ENCODE assay signal across 33 cellular contexts in the genomic region with DNA sequence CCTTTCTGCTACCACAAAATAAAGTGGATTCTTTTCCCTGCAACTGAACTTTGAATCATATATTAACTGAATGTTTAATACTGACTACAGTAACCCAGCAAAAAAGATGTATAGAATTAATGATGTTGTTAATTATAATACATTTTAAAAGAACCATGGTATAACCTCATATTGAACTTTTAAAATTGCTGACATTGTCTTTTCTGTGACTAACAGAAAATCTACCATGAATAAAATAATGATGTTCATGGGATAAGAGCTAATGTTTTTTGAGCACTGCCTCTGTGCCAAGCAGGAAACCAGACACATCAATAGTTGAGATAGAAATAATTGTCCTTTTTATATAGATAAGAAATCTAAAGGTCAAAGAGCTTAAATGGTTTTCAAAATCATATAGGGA.
"Had no signal": no experiment of that assay in that cellular context is flagged by ENCODE, and none has a peak within 500 bp of the region (broad histone marks: within the 10 kb centered on the region; RNA-seq: fewer than 3 reads in every experiment).

No MANE protein-coding gene starts in this region.

- H3K27ac ChIP-seq: neutrophil, ovary, parathyroid adenoma, psoas muscle, skin epidermis, spleen, suprapubic skin, testis, tibial artery, transverse colon, upper lobe of right lung, uterus had no signal

- H3K4me1 Mint-ChIP-seq: naive thymus-derived CD8-positive, alpha-beta T cell; nephron progenitor cell; neural crest cell; stimulated activated memory B cell treated with anti-CD40 and anti-IgM and Interleukin-4, amounts not matched to agents 10 μg/mL and 1 μg/mL and 100 μg/mL, for 72 hours; stimulated activated naive CD8-positive, alpha-beta T cell treated with anti-CD3 and anti-CD28 coated beads, Interleukin-15, amount 100 ng/mL, for 72 hours had no signal

- H3K9ac ChIP-seq: parathyroid adenoma had no signal

- H3K4me3 ChIP-seq: ovary, psoas muscle, skin epidermis, smooth muscle cell, spleen, suprapubic skin, testis, tibial artery, transverse colon, upper lobe of right lung, uterus had no signal

- H3K27me3 Mint-ChIP-seq: naive thymus-derived CD8-positive, alpha-beta T cell; natural killer cell treated with Interleukin-12 subunit alpha and Interleukin-12 subunit beta and Interleukin-15 and Interleukin-18, amount 100 ng/mL, for 72 hours; progenitor cell of endocrine pancreas; stimulated activated memory B cell treated with anti-CD40 and anti-IgM and Interleukin-4, amounts not matched to agents 10 μg/mL and 1 μg/mL and 100 μg/mL, for 72 hours; stimulated activated naive CD8-positive, alpha-beta T cell treated with anti-CD3 and anti-CD28 coated beads, Interleukin-15, amount 100 ng/mL, for 72 hours; type B pancreatic cell had no signal

- ATAC-seq: naive thymus-derived CD8-positive, alpha-beta T cell; natural killer cell treated with Interleukin-12 subunit alpha and Interleukin-12 subunit beta and Interleukin-15 and Interleukin-18, amount 100 ng/mL, for 72 hours; psoas muscle; right cardiac atrium; sciatic nerve; stimulated activated memory B cell treated with anti-CD40 and anti-IgM and Interleukin-4, amounts not matched to agents 10 μg/mL and 1 μg/mL and 100 μg/mL, for 72 hours; stimulated activated naive CD8-positive, alpha-beta T cell treated with anti-CD3 and anti-CD28 coated beads, Interleukin-15, amount 100 ng/mL, for 72 hours; stimulated activated naive CD8-positive, alpha-beta T cell treated with anti-CD3 and anti-CD28 coated beads, Interleukin-15, Interleukin-2, amounts not matched to agents 100 U/mL and 50 U/mL, for 24 hours; upper lobe of right lung had no signal

- H3K36me3 Mint-ChIP-seq: naive thymus-derived CD8-positive, alpha-beta T cell; natural killer cell treated with Interleukin-12 subunit alpha and Interleukin-12 subunit beta and Interleukin-15 and Interleukin-18, amount 100 ng/mL, for 72 hours; stimulated activated memory B cell treated with anti-CD40 and anti-IgM and Interleukin-4, amounts not matched to agents 10 μg/mL and 1 μg/mL and 100 μg/mL, for 72 hours; type B pancreatic cell had no signal

- H2AFZ ChIP-seq: parathyroid adenoma had no signal

- H3K4me2 ChIP-seq: smooth muscle cell had no signal

- DNase-seq: naive thymus-derived CD8-positive, alpha-beta T cell; nephron progenitor cell; occipital lobe; ovary; posterior cingulate gyrus; psoas muscle; right cardiac atrium; spleen; stimulated activated CD4-positive, alpha-beta T cell treated with anti-CD3 and anti-CD28 coated beads, Interleukin-12 subunit alpha, Interleukin-12 subunit beta, amount 100 ng/mL, for 4 hours; stimulated activated CD4-positive, alpha-beta T cell treated with anti-CD3 and anti-CD28 coated beads, Interleukin-1b, Interleukin-23, amount 100 ng/mL, for 48 hours; stimulated activated CD4-positive, alpha-beta T cell treated with anti-CD3 and anti-CD28 coated beads, Interleukin-4, amount 100 ng/mL, for 1 hour; stimulated activated CD4-positive, alpha-beta T cell treated with anti-CD3 and anti-CD28 coated beads, Interleukin-4, amount 100 ng/mL, for 4 hours; stimulated activated CD8-positive, alpha-beta memory T cell treated with anti-CD3 and anti-CD28 coated beads, Interleukin-4, amount 100 ng/mL, for 48 hours; stimulated activated naive CD4-positive, alpha-beta T cell; stimulated activated naive CD8-positive, alpha-beta T cell treated with anti-CD3 and anti-CD28 coated beads, Interleukin-15, amount 100 ng/mL, for 72 hours; stimulated activated naive CD8-positive, alpha-beta T cell treated with anti-CD3 and anti-CD28 coated beads, Interleukin-15, Interleukin-2, amounts not matched to agents 100 U/mL and 50 U/mL, for 24 hours; substantia nigra; testis; tibial artery; transverse colon; upper lobe of right lung; uterus had no signal

- H3K27ac Mint-ChIP-seq: naive thymus-derived CD8-positive, alpha-beta T cell; natural killer cell treated with Interleukin-12 subunit alpha and Interleukin-12 subunit beta and Interleukin-15 and Interleukin-18, amount 100 ng/mL, for 72 hours; nephron progenitor cell; progenitor cell of endocrine pancreas; stimulated activated memory B cell treated with anti-CD40 and anti-IgM and Interleukin-4, amounts not matched to agents 10 μg/mL and 1 μg/mL and 100 μg/mL, for 72 hours; stimulated activated naive CD8-positive, alpha-beta T cell treated with anti-CD3 and anti-CD28 coated beads, Interleukin-15, amount 100 ng/mL, for 72 hours; type B pancreatic cell had no signal

- H3K4me3 Mint-ChIP-seq: naive thymus-derived CD8-positive, alpha-beta T cell; natural killer cell treated with Interleukin-12 subunit alpha and Interleukin-12 subunit beta and Interleukin-15 and Interleukin-18, amount 100 ng/mL, for 72 hours; nephron progenitor cell; neural crest cell; stimulated activated memory B cell treated with anti-CD40 and anti-IgM and Interleukin-4, amounts not matched to agents 10 μg/mL and 1 μg/mL and 100 μg/mL, for 72 hours; stimulated activated naive CD8-positive, alpha-beta T cell treated with anti-CD3 and anti-CD28 coated beads, Interleukin-15, amount 100 ng/mL, for 72 hours; type B pancreatic cell had no signal

- H3K4me1 ChIP-seq: parathyroid adenoma, psoas muscle, spleen, suprapubic skin, testis, tibial artery, transverse colon, upper lobe of right lung, uterus had no signal

- H3K27me3 ChIP-seq: neutrophil, ovary, spleen, suprapubic skin, testis, tibial artery, transverse colon, upper lobe of right lung, uterus had no signal

- H3K9me3 ChIP-seq: neutrophil, ovary, psoas muscle, testis, tibial artery, transverse colon, upper lobe of right lung, uterus had no signal

- H3K79me2 ChIP-seq: parathyroid adenoma had no signal

- H3K36me3 ChIP-seq: neutrophil, ovary, spleen, suprapubic skin, tibial artery, transverse colon, upper lobe of right lung, uterus had no signal
